8 cellular contexts compared by ENCODE assay signal in the genomic region with DNA sequence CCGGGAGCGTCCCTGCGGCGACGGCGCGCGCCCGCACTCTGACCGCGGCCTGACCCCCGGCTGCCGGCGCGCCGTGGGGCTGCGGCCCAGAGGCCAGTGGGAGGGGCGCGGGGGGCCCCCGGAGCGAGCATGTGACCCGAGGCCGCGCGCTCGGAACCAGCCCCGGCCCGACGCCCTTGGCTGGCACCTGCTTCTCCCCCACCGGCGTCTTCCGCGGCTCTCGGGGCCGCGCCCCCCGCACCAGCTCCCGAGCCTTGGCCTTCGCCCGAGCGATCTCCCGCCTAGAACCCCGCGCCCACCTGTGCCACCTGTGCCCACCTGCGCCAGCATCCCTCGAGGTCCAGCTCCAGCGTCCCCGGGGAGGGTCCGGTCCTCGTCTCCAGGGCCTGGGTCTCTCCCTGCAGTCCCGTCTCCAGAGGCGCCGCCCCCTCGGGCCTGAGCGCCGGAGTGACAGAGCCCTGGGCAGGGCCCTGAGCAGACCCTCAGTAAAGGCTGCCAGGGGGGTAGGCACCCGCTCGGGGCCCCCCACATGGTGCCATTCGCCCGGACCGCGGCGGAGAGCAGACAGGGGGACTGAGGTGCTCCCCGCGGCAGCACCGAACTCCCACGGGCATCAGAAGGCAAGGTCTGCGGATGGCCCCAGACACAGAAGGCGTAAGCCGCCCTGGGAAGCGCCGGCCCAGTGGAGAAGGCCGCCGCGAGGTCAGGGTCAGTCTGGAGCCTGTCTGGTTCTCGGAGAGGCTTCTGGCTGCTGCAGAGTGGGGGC. TPM values are rescaled to one million over a fixed set of nuclear protein-coding genes. Genes with fewer than 3 reads are reported as not detected.
A peak's percentile ranks its signal among the peaks of the same experiment; 100 is the strongest.
DNase-seq lines count a peak whose midpoint lies in the region; ATAC-seq and TF ChIP-seq lines count a peak whose summit lies in the region.

No MANE protein-coding gene starts in this region.

- H3K27me3 ChIP-seq in WERI-Rb-1 (ENCODE audit: insufficient read depth, low read depth, severe bottlenecking) (no peaks in the 10 kb centered on the region), foreskin keratinocyte (no peaks in the 10 kb centered on the region), neutrophil (peaks cover 86% of the 10 kb centered on the region)

- ATAC-seq in HG02981 (IDR thresholded peaks at IDR 0.05; ENCODE audit: unreplicated experiment) (peak; percentile 30), foreskin keratinocyte (no peak)

- H3K4me3 Mint-ChIP-seq in activated naive CD4-positive, alpha-beta T cell treated with anti-CD3 and anti-CD28 coated beads, Interleukin-2, amount 10 ng/mL, durations not matched to agents 7 days and 5 days, result peak overlapping the region; percentile 65

- peaks cover 31% of the 10 kb centered on the region for H3K27me3 Mint-ChIP-seq in activated naive CD4-positive, alpha-beta T cell treated with anti-CD3 and anti-CD28 coated beads, Interleukin-2, amount 10 ng/mL, durations not matched to agents 7 days and 5 days

- no peak overlapping the region for H3K27ac Mint-ChIP-seq in activated naive CD4-positive, alpha-beta T cell treated with anti-CD3 and anti-CD28 coated beads, Interleukin-2, amount 10 ng/mL, durations not matched to agents 7 days and 5 days

- peaks cover 8% of the 10 kb centered on the region for H3K4me1 ChIP-seq in foreskin keratinocyte
- H3K4me1 ChIP-seq in neutrophil (ENCODE audit: control insufficient read depth in 1 of 2, insufficient read depth in 1 of 2, low read depth in 1 of 2, low read length in 1 of 2), result peaks cover 8 to 12% of the 10 kb centered on the region in 2 experiments

- TF ChIP-seq CTCF in WERI-Rb-1 (IDR thresholded peaks at IDR 0.05; ENCODE audit: low read depth, low read length), result no peak
- TF ChIP-seq CTCF in foreskin keratinocyte (conservative IDR thresholded peaks at IDR 0.05), result no peak
- TF ChIP-seq CTCF in neutrophil (IDR thresholded peaks at IDR 0.05), result no peak

- H3K4me3 ChIP-seq in WERI-Rb-1 (ENCODE audit: low read depth, low read length) (peak overlapping the region; percentile 69), neutrophil (ENCODE audit: low read depth in 1 of 2, low read length in 1 of 2) (peak overlapping the region; percentile 53 to 57)

- H3K4me1 Mint-ChIP-seq in activated naive CD4-positive, alpha-beta T cell treated with anti-CD3 and anti-CD28 coated beads, Interleukin-2, amount 10 ng/mL, durations not matched to agents 7 days and 5 days, result peaks cover 16% of the 10 kb centered on the region

- H3K9me3 Mint-ChIP-seq in activated naive CD4-positive, alpha-beta T cell treated with anti-CD3 and anti-CD28 coated beads, Interleukin-2, amount 10 ng/mL, durations not matched to agents 7 days and 5 days, result no peaks in the 10 kb centered on the region

- H3K27ac ChIP-seq in WERI-Rb-1 (peak overlapping the region; percentile 96), foreskin keratinocyte (peak overlapping the region; percentile 74), neutrophil (no peak overlapping the region)

- peak; percentile 55 for DNase-seq in activated naive CD4-positive, alpha-beta T cell treated with anti-CD3 and anti-CD28 coated beads, Interleukin-2, amount 10 ng/mL, durations not matched to agents 7 days and 5 days
- no peak for DNase-seq in activated naive CD4-positive, alpha-beta T cell treated with anti-CD3 and anti-CD28 coated beads, Interleukin-2, amount 50 U/mL, for 16 hours
- peak; percentile 60 for DNase-seq in WERI-Rb-1
- no peak for DNase-seq in foreskin keratinocyte
- no peak for DNase-seq in NCI-H524 treated with DMSO at 0.1 percent for 48 hours (lab: John Stamatoyannopoulos, UW)
- DNase-seq in NCI-H187 (lab: John Stamatoyannopoulos, UW), result no peak

- H3K9me3 ChIP-seq in WERI-Rb-1 (ENCODE audit: severe bottlenecking) (no peaks in the 10 kb centered on the region), neutrophil (no peaks in the 10 kb centered on the region)

- H3K36me3 ChIP-seq in WERI-Rb-1, result no peaks in the 10 kb centered on the region
- H3K36me3 ChIP-seq in neutrophil, result no peaks in the 10 kb centered on the region

- CTCF ChIA-PET in activated naive CD4-positive, alpha-beta T cell treated with anti-CD3 and anti-CD28 coated beads, Interleukin-2, amount 10 ng/mL, durations not matched to agents 7 days and 5 days (lab: Charles Lee), result no interaction called here

- H3K36me3 Mint-ChIP-seq in activated naive CD4-positive, alpha-beta T cell treated with anti-CD3 and anti-CD28 coated beads, Interleukin-2, amount 10 ng/mL, durations not matched to agents 7 days and 5 days, result no peaks in the 10 kb centered on the region

RNA-seq across cellular contexts. Expression of a gene that starts 0.8 kb away (rescaled TPM):
- 10.5 and 12.4 TPM in 2 replicates for total RNA-seq in foreskin keratinocyte
- 5.4 and 6.8 TPM in 2 replicates for polyA plus RNA-seq in foreskin keratinocyte

Comparison
In these comparisons a context has a peak if more than half of its experiments do, and no peak if none do; other contexts are left out.
1. DNase-seq: peak in activated naive CD4-positive, alpha-beta T cell treated with anti-CD3 and anti-CD28 coated beads, Interleukin-2, amount 10 ng/mL, durations not matched to agents 7 days and 5 days (single experiment) and WERI-Rb-1 (single experiment); none in activated naive CD4-positive, alpha-beta T cell treated with anti-CD3 and anti-CD28 coated beads, Interleukin-2, amount 50 U/mL, for 16 hours (single experiment), foreskin keratinocyte (0 of 2), NCI-H524 treated with DMSO at 0.1 percent for 48 hours (single experiment) and NCI-H187 (0 of 2).